ENCODE assay signal across 16 cellular contexts in the genomic region with DNA sequence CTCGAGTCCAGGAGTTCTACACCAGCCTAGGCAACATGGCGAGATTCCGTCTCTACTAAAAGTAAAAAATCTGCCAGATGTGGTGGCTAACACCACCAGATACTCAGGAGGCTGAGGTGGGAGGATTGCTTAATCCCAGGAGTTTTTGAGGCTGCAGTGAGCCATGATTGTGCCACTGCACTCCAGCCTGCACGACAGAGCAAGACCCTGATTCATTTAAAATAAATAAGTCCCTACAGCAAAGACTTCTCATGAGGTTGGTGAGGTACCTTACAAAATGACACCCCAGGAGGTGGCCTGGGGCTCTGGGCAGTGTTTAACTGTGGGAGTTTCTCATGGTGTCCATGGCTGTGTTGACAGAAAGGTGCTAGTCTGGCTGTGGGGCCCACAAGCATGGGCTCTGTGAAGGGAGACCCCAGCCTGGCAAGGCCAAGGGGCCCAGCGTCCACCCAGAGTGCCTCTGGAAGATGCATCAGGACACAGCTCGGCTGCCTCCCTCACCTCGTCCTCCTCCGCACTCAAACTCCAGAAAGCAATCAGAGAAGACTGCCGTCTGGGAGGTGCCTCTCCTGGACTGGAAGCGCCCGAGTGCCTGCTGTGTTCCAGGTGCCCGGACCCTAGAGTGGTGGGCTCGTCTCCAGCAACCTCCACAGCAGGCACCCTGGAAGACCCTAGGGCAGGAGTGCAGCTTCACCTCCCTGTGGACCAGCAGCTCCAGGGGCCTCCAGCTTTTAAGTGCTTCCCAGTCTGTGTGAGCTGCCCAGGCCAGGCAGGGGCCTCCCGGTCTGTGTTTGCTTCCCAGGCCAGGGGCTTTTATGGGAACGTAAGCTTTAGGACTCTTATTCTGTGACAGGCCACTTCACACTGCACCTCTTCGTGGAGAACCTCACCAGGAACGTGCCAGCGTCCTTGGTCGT. TPM values are rescaled to one million over a fixed set of nuclear protein-coding genes. Genes with fewer than 3 reads are reported as not detected.
DNase-seq lines count a peak whose midpoint lies in the region; ATAC-seq and TF ChIP-seq lines count a peak whose summit lies in the region.
"Had no signal": no experiment of that assay in that cellular context is flagged by ENCODE, and none has a peak within 500 bp of the region (broad histone marks: within the 10 kb centered on the region; RNA-seq: fewer than 3 reads in every experiment).

No MANE protein-coding gene starts in this region.

- 89% methylated on average over 9 of the region's 19 CpGs for WGBS in suprapubic skin

- CTCF ChIA-PET in Panc1 (lab: Charles Lee) = no interaction called here

- peak; percentile 45 for DNase-seq in activated effector memory CD4-positive, alpha-beta T cell treated with anti-CD3 and anti-CD28 coated beads, Interleukin-2, amount 50 U/mL, for 16 hours
- DNase-seq in activated effector memory CD4-positive, alpha-beta T cell treated with Interleukin-2 at 50 U/mL for 16 hours = no peak
- DNase-seq in Panc1 (ENCODE audit: low read depth, low spot score) = no peak
- DNase-seq in lower lobe of right lung = peak; percentile 38
- peak; percentile 61 to 69 for DNase-seq in suprapubic skin (ENCODE audit: low spot score in 2 of 2)
- DNase-seq in NCI-H1417 treated with DMSO at 0.1 percent for 48 hours (lab: John Stamatoyannopoulos, UW) = no peak
- DNase-seq in DMS53 (lab: John Stamatoyannopoulos, UW) = no peak
- DNase-seq: ACHN, COR-L47, NCI-H2029, NCI-H510A, SW 1271 had no signal

- intact Hi-C loops in Panc1 (cut with micrococcal nuclease; ENCODE audit: unreplicated experiment) = no loop called here
- intact Hi-C loops in lower lobe of right lung (cut with DNase I) = no loop called here

- no peak for TF ChIP-seq POLR2A in suprapubic skin (IDR thresholded peaks at IDR 0.05)

- H3K36me3 ChIP-seq in Panc1 (ENCODE audit: control insufficient read depth, insufficient read depth, low read length) = no peaks in the 10 kb centered on the region
- H3K36me3 ChIP-seq in lower lobe of right lung = no peaks in the 10 kb centered on the region
- H3K36me3 ChIP-seq in suprapubic skin = no peaks in the 10 kb centered on the region
- H3K36me3 ChIP-seq: thoracic aorta had no signal

- H3K27ac ChIP-seq in Panc1 (ENCODE audit: low read length) (peak overlapping the region; percentile 56; the same call in 1 of the 2 replicates), lower lobe of right lung (no peak overlapping the region), suprapubic skin (no peak overlapping the region)
- H3K27ac ChIP-seq: GM23248, hepatocyte, thoracic aorta had no signal

- TF ChIP-seq CTCF in Panc1 (IDR thresholded peaks at IDR 0.05) (no peak), lower lobe of right lung (IDR thresholded peaks at IDR 0.05) (no peak), suprapubic skin (IDR thresholded peaks at IDR 0.05) (no peak)

- H3K9me3 ChIP-seq in Panc1 (ENCODE audit: control insufficient read depth, insufficient read depth, low read depth, low read length) (no peaks in the 10 kb centered on the region), lower lobe of right lung (no peaks in the 10 kb centered on the region), suprapubic skin (no peaks in the 10 kb centered on the region)
- H3K9me3 ChIP-seq: thoracic aorta had no signal

- in situ Hi-C loops in Panc1 (cut with HindIII; ENCODE audit: low pct_unique_long_range_greater_than_20kb, low sequenced_read_pairs) = no loop called here

- ATAC-seq in Panc1 (no peak), lower lobe of right lung (no peak), GM19023 (IDR thresholded peaks at IDR 0.05; ENCODE audit: unreplicated experiment) (no peak)

- no TSS peak for BruUV-seq in Panc1 (replicated peaks; lab: Mats Ljungman, UMichigan)

- H3K27me3 ChIP-seq in Panc1 (ENCODE audit: control insufficient read depth, insufficient read depth, low read length) (no peaks in the 10 kb centered on the region), lower lobe of right lung (ENCODE audit: low read depth) (no peaks in the 10 kb centered on the region), suprapubic skin (no peaks in the 10 kb centered on the region)
- H3K27me3 ChIP-seq: hepatocyte had no signal

- POLR2A ChIA-PET in Panc1 (lab: Charles Lee) = interaction anchor here (0.6 kb wide), 2 partner anchors 16 to 56 kb away, joined by 4 to 8 read pairs; no protein-coding TSS in a partner anchor

- no peak for TF ChIP-seq EP300 in suprapubic skin (IDR thresholded peaks at IDR 0.05)

- no peak overlapping the region for H3K4me3 ChIP-seq in Panc1 (ENCODE audit: low read depth in 2 of 2, low read length in 2 of 2)
- no peak overlapping the region for H3K4me3 ChIP-seq in lower lobe of right lung
- no peak overlapping the region for H3K4me3 ChIP-seq in suprapubic skin
- H3K4me3 ChIP-seq: GM23248, hepatocyte, thoracic aorta had no signal

- H3K4me1 ChIP-seq in Panc1 (ENCODE audit: control insufficient read depth, insufficient read depth, low read length) (peaks cover 42% of the 10 kb centered on the region), lower lobe of right lung (peaks cover 25% of the 10 kb centered on the region), suprapubic skin (peaks cover 29% of the 10 kb centered on the region)

RNA-seq across cellular contexts. Expression of gene PWWP2B, which starts 6.3 kb away (rescaled TPM):
- total RNA-seq in Panc1 (2021; ENCODE audit: unreplicated experiment) (51.6 TPM), lower lobe of right lung (25.2 TPM), suprapubic skin (10 to 100 TPM; 15.2 to 19.4 (median 18.3) TPM)
- 56.2 TPM for polyA plus RNA-seq in Panc1 (2012; ENCODE audit: insufficient read length)

RNA-seq across cellular contexts. Expression of gene LRRC27, which starts 58.7 kb away (rescaled TPM):
- total RNA-seq in Panc1 (2021; ENCODE audit: unreplicated experiment) (15.7 TPM), lower lobe of right lung (15.5 TPM), suprapubic skin (10 to 100 TPM in 1 of 4 donors, 1 to 10 TPM in 3; 6.6 to 13.1 (median 7.1) TPM)
- polyA plus RNA-seq in Panc1 (2012; ENCODE audit: insufficient read length) = 15.9 TPM

Comparison
In these comparisons a context has a peak if more than half of its experiments do, and no peak if none do; other contexts are left out.
1. DNase-seq: peak in activated effector memory CD4-positive, alpha-beta T cell treated with anti-CD3 and anti-CD28 coated beads, Interleukin-2, amount 50 U/mL, for 16 hours (single experiment), lower lobe of right lung (single experiment) and suprapubic skin (2 of 2); none in activated effector memory CD4-positive, alpha-beta T cell treated with Interleukin-2 at 50 U/mL for 16 hours (single experiment), Panc1 (single experiment), NCI-H1417 treated with DMSO at 0.1 percent for 48 hours (single experiment) and DMS53 (single experiment).